ENCODE assay signal across 8 cellular contexts in genomic region chr22:49962751-49963646, GRCh38. TPM values are rescaled to one million over a fixed set of nuclear protein-coding genes. Genes with fewer than 3 reads are reported as not detected.
A peak's percentile ranks its signal among the peaks of the same experiment; 100 is the strongest.
DNase-seq lines count a peak whose midpoint lies in the region; ATAC-seq and TF ChIP-seq lines count a peak whose summit lies in the region.

No MANE protein-coding gene starts in this region.

- H3K9ac ChIP-seq in ES-I3 (ENCODE audit: low read depth, low read length) = peak overlapping the region; percentile 54; the same call in 1 of the 2 replicates

- H3K9me3 ChIP-seq in ES-I3 (ENCODE audit: control insufficient read depth, insufficient read depth, low read length) (no peaks in the 10 kb centered on the region), esophagus squamous epithelium (no peaks in the 10 kb centered on the region), neutrophil (no peaks in the 10 kb centered on the region)

- DNase-seq in esophagus squamous epithelium (lab: John Stamatoyannopoulos, UW) (no peak), globus pallidus (ENCODE audit: low spot score) (no peak)

- TF ChIP-seq CTCF in WI38 (IDR thresholded peaks at IDR 0.05; ENCODE audit: low read depth, low read length) (no peak), esophagus squamous epithelium (IDR thresholded peaks at IDR 0.05) (peak in 1 of 6 experiments; percentile 3), neutrophil (IDR thresholded peaks at IDR 0.05) (no peak)

- H3K36me3 ChIP-seq in ES-I3 (ENCODE audit: insufficient read depth, low read length) (peaks cover 10% of the 10 kb centered on the region), esophagus squamous epithelium (peaks cover 23 to 45% (median 29%) of the 10 kb centered on the region in 3 donors), neutrophil (peaks cover 46% of the 10 kb centered on the region)

- H3K4me3 ChIP-seq in WI38 (ENCODE audit: low read depth, low read length) (peak overlapping the region; percentile 75), esophagus squamous epithelium (peak overlapping the region; percentile 70 to 92 (median 82)), neutrophil (ENCODE audit: low read depth in 1 of 2, low read length in 1 of 2) (peak overlapping the region; percentile 94 to 99)

- H3K27ac ChIP-seq in esophagus squamous epithelium (peak overlapping the region; percentile 95 to 100 (median 99)), neutrophil (peak overlapping the region; percentile 98)

- H3K4me1 ChIP-seq in ES-I3 (ENCODE audit: insufficient read depth, low read length) (peaks cover 7% of the 10 kb centered on the region; the same call in 1 of the 2 replicates), esophagus squamous epithelium (peaks cover 61 to 77% (median 65%) of the 10 kb centered on the region in 3 donors), neutrophil (ENCODE audit: control insufficient read depth in 1 of 2, insufficient read depth in 1 of 2, low read depth in 1 of 2, low read length in 1 of 2) (peaks cover 72 to 73% of the 10 kb centered on the region in 2 experiments)

- H3K27me3 ChIP-seq in esophagus squamous epithelium (no peaks in the 10 kb centered on the region), neutrophil (peaks cover 10% of the 10 kb centered on the region)

- 27 to 46% methylated on average over 10 to 27 of the region's 63 CpGs for WGBS in esophagus squamous epithelium, 2 donors

- intact Hi-C loops in esophagus squamous epithelium (cut with DNase I) = no loop called here

- ATAC-seq in GM18907 (IDR thresholded peaks at IDR 0.05; ENCODE audit: unreplicated experiment) = no peak
- ATAC-seq in GM19328 (IDR thresholded peaks at IDR 0.05; ENCODE audit: unreplicated experiment) = no peak
- ATAC-seq in HG02884 (IDR thresholded peaks at IDR 0.05; ENCODE audit: unreplicated experiment) = no peak

- no peak for TF ChIP-seq POLR2A in esophagus squamous epithelium (IDR thresholded peaks at IDR 0.05)

RNA-seq across cellular contexts. Expression of gene PIM3, which starts 2.4 kb away (rescaled TPM):
- total RNA-seq in esophagus squamous epithelium = 10 to 100 TPM; 43.8 to 75.7 (median 52.1) TPM

RNA-seq across cellular contexts. Expression of gene CRELD2, which starts 44.6 kb away (rescaled TPM):
- 10 to 100 TPM; 22.7 to 45.7 (median 35.5) TPM for total RNA-seq in esophagus squamous epithelium

RNA-seq across cellular contexts. Expression of gene ALG12, which starts 44.8 kb away (rescaled TPM):
- 10 to 100 TPM; 12.8 to 16.6 (median 13.0) TPM for total RNA-seq in esophagus squamous epithelium

RNA-seq across cellular contexts. Expression of gene IL17REL, which starts 49.6 kb away (rescaled TPM):
- not detected for total RNA-seq in esophagus squamous epithelium
